Comparison of ENCODE assay signal across 2 cellular contexts in the genomic region with DNA sequence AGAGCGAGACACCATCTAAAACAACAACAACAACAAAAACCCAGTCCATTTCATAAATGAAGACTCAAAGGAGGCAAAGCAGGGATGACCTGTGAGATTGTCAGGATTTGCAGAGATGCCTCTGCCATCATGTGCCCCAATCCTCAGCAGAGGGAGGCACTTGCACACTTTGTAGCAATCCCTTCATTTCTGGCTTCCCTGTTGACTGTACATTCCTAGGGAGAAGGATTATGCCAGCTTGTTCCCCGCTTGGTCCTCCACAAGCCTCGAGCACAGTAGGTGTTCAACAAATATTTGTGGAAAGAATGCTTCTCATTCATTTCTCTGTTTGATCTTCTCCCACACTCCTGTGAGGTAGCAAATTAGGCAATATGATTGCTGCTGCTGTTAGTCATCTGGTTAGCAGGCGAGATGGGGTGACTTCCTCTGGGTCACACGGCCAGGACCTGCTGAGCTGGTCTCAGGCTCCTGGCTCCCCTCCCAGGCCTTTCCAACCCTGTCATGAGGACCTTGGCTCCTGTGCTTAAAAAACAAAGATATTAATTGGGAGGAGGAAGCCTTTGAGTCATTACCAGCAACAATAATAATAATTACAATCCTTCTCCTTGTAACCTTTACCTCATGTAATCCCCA.
TF ChIP-seq lines count a peak whose summit lies in the region.

No MANE protein-coding gene starts in this region.

TF ChIP-seq in IMR-90, 13 proteins besides CTCF, POLR2A, EP300 and RAD21:
- TF ChIP-seq FOS (IDR thresholded peaks at IDR 0.05; ENCODE audit: low read depth, low read length) (peak; percentile 86), CEBPB (IDR thresholded peaks at IDR 0.05; ENCODE audit: low read depth, low read length) (peak; percentile 98), BHLHE40 (IDR thresholded peaks at IDR 0.05; ENCODE audit: low read depth, low read length) (peak; percentile 60), MXI1 (IDR thresholded peaks at IDR 0.05; ENCODE audit: borderline replicate concordance, low read depth, low read length) (no peak), CHD1 (IDR thresholded peaks at IDR 0.05; ENCODE audit: low read depth, low read length) (no peak), RCOR1 (IDR thresholded peaks at IDR 0.05; ENCODE audit: insufficient replicate concordance, low read length) (peak; percentile 34), NFE2L2 (IDR thresholded peaks at IDR 0.05; ENCODE audit: low read depth, low read length) (peak; percentile 30; the same call in 1 of the 2 replicates), SMC3 (IDR thresholded peaks at IDR 0.05; ENCODE audit: low read depth, low read length) (0 out of 2 replicates have a peak, but pooled peaks have one; percentile 24), MAZ (IDR thresholded peaks at IDR 0.05; ENCODE audit: borderline replicate concordance, low read depth, low read length) (0 out of 2 replicates have a peak, but pooled peaks have one; percentile 17)
- TF ChIP-seq, protein P1, sequence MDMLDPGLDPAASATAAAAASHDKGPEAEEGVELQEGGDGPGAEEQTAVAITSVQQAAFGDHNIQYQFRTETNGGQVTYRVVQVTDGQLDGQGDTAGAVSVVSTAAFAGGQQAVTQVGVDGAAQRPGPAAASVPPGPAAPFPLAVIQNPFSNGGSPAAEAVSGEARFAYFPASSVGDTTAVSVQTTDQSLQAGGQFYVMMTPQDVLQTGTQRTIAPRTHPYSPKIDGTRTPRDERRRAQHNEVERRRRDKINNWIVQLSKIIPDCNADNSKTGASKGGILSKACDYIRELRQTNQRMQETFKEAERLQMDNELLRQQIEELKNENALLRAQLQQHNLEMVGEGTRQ (IDR thresholded peaks at IDR 0.05; ENCODE audit: low read depth, low read length), result 0 out of 2 replicates have a peak, but pooled peaks have one; percentile 25
- TF ChIP-seq, protein P2, sequence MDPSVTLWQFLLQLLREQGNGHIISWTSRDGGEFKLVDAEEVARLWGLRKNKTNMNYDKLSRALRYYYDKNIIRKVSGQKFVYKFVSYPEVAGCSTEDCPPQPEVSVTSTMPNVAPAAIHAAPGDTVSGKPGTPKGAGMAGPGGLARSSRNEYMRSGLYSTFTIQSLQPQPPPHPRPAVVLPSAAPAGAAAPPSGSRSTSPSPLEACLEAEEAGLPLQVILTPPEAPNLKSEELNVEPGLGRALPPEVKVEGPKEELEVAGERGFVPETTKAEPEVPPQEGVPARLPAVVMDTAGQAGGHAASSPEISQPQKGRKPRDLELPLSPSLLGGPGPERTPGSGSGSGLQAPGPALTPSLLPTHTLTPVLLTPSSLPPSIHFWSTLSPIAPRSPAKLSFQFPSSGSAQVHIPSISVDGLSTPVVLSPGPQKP (IDR thresholded peaks at IDR 0.05; ENCODE audit: borderline replicate concordance, low read depth, low read length), result no peak

TF ChIP-seq in HepG2, 621 proteins besides CTCF, POLR2A, EP300 and RAD21 (continues in another document):
- TF ChIP-seq ZNF207 (IDR thresholded peaks at IDR 0.05; ENCODE audit: borderline replicate concordance), result no peak
- TF ChIP-seq ZNF709 (CRISPR knock-in tag; IDR thresholded peaks at IDR 0.05), result no peak
- no peak for TF ChIP-seq SMAD1 (CRISPR knock-in tag; IDR thresholded peaks at IDR 0.05; ENCODE audit: borderline replicate concordance, low read depth)
- TF ChIP-seq RARA (CRISPR knock-in tag; IDR thresholded peaks at IDR 0.05), result peak; percentile 89
- TF ChIP-seq ZNF605 (CRISPR knock-in tag; IDR thresholded peaks at IDR 0.05), result 0 out of 2 replicates have a peak, but pooled peaks have one; percentile 76
- TF ChIP-seq, protein P3, sequence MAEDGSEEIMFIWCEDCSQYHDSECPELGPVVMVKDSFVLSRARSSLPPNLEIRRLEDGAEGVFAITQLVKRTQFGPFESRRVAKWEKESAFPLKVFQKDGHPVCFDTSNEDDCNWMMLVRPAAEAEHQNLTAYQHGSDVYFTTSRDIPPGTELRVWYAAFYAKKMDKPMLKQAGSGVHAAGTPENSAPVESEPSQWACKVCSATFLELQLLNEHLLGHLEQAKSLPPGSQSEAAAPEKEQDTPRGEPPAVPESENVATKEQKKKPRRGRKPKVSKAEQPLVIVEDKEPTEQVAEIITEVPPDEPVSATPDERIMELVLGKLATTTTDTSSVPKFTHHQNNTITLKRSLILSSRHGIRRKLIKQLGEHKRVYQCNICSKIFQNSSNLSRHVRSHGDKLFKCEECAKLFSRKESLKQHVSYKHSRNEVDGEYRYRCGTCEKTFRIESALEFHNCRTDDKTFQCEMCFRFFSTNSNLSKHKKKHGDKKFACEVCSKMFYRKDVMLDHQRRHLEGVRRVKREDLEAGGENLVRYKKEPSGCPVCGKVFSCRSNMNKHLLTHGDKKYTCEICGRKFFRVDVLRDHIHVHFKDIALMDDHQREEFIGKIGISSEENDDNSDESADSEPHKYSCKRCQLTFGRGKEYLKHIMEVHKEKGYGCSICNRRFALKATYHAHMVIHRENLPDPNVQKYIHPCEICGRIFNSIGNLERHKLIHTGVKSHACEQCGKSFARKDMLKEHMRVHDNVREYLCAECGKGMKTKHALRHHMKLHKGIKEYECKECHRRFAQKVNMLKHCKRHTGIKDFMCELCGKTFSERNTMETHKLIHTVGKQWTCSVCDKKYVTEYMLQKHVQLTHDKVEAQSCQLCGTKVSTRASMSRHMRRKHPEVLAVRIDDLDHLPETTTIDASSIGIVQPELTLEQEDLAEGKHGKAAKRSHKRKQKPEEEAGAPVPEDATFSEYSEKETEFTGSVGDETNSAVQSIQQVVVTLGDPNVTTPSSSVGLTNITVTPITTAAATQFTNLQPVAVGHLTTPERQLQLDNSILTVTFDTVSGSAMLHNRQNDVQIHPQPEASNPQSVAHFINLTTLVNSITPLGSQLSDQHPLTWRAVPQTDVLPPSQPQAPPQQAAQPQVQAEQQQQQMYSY (CRISPR knock-in tag; IDR thresholded peaks at IDR 0.05), result no peak
- no peak for TF ChIP-seq ZBTB8A (CRISPR knock-in tag; IDR thresholded peaks at IDR 0.05; ENCODE audit: borderline replicate concordance, low read depth)
- TF ChIP-seq NCOA2 (CRISPR knock-in tag; IDR thresholded peaks at IDR 0.05), result peak; percentile 87
- TF ChIP-seq KDM2A (CRISPR knock-in tag; IDR thresholded peaks at IDR 0.05; ENCODE audit: borderline replicate concordance, low read depth), result peak; percentile 50; the same call in 1 of the 2 replicates
- no peak for TF ChIP-seq SMAD9 (CRISPR knock-in tag; IDR thresholded peaks at IDR 0.05)
- TF ChIP-seq ZC3H4 (CRISPR knock-in tag; IDR thresholded peaks at IDR 0.05; ENCODE audit: borderline replicate concordance), result no peak
- TF ChIP-seq EEA1 (CRISPR knock-in tag; IDR thresholded peaks at IDR 0.05; ENCODE audit: borderline replicate concordance), result no peak
- TF ChIP-seq STAT5B (CRISPR knock-in tag; IDR thresholded peaks at IDR 0.05), result no peak
- no peak for TF ChIP-seq HNRNPL (IDR thresholded peaks at IDR 0.05; ENCODE audit: low read depth, low read length)
- TF ChIP-seq, protein P4, sequence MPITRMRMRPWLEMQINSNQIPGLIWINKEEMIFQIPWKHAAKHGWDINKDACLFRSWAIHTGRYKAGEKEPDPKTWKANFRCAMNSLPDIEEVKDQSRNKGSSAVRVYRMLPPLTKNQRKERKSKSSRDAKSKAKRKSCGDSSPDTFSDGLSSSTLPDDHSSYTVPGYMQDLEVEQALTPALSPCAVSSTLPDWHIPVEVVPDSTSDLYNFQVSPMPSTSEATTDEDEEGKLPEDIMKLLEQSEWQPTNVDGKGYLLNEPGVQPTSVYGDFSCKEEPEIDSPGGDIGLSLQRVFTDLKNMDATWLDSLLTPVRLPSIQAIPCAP (CRISPR knock-in tag; IDR thresholded peaks at IDR 0.05; ENCODE audit: low read depth), result no peak
- no peak for TF ChIP-seq NRL (CRISPR knock-in tag; IDR thresholded peaks at IDR 0.05; ENCODE audit: borderline replicate concordance)
- no peak for TF ChIP-seq ZNF780A (CRISPR knock-in tag; IDR thresholded peaks at IDR 0.05)
- peak; percentile 75; the same call in 1 of the 2 replicates for TF ChIP-seq CCDC6 (CRISPR knock-in tag; IDR thresholded peaks at IDR 0.05)
- no peak for TF ChIP-seq NR1H2 (CRISPR knock-in tag; IDR thresholded peaks at IDR 0.05; ENCODE audit: borderline replicate concordance, low read depth)
- TF ChIP-seq PCBP2 (optimal IDR thresholded peaks at IDR 0.05; ENCODE audit: low read depth, low read length, poor library complexity, severe bottlenecking), result no peak
- TF ChIP-seq, protein P5, sequence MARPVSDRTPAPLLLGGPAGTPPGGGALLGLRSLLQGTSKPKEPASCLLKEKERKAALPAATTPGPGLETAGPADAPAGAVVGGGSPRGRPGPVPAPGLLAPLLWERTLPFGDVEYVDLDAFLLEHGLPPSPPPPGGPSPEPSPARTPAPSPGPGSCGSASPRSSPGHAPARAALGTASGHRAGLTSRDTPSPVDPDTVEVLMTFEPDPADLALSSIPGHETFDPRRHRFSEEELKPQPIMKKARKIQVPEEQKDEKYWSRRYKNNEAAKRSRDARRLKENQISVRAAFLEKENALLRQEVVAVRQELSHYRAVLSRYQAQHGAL (CRISPR knock-in tag; IDR thresholded peaks at IDR 0.05; ENCODE audit: not compliant biosample characterization), result no peak
- TF ChIP-seq NCOA1 (CRISPR knock-in tag; IDR thresholded peaks at IDR 0.05), result no peak
- no peak for TF ChIP-seq CAMTA2 (CRISPR knock-in tag; IDR thresholded peaks at IDR 0.05; ENCODE audit: borderline replicate concordance)
- TF ChIP-seq HOXA3 (CRISPR knock-in tag; IDR thresholded peaks at IDR 0.05), result peak; percentile 71; the same call in 1 of the 2 replicates
- no peak for TF ChIP-seq KDM5B (CRISPR knock-in tag; IDR thresholded peaks at IDR 0.05; ENCODE audit: borderline replicate concordance)
- TF ChIP-seq AKAP8 (CRISPR knock-in tag; IDR thresholded peaks at IDR 0.05), result no peak
- TF ChIP-seq MTF2 (CRISPR knock-in tag; IDR thresholded peaks at IDR 0.05; ENCODE audit: borderline replicate concordance), result no peak
- no peak for TF ChIP-seq ZNF225 (CRISPR knock-in tag; IDR thresholded peaks at IDR 0.05)
- TF ChIP-seq ZNF441 (CRISPR knock-in tag; IDR thresholded peaks at IDR 0.05; ENCODE audit: borderline replicate concordance), result no peak
- no peak for TF ChIP-seq EZH2 (conservative IDR thresholded peaks at IDR 0.05; ENCODE audit: low read depth, low read length)
- TF ChIP-seq, protein P6, sequence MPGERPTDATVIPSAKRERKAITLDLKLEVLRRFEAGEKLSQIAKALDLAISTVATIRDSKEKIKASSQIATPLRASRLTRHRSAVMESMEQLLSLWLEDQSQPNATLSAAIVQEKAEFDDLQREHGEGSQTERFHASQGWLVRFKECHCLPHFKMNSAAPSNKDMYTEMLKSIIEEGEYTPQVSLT (CRISPR knock-in tag; IDR thresholded peaks at IDR 0.05; ENCODE audit: borderline replicate concordance, low read depth), result no peak
- peak; percentile 78 for TF ChIP-seq ZNF331 (CRISPR knock-in tag; IDR thresholded peaks at IDR 0.05)
- no peak; the same call in 1 of the 2 replicates for TF ChIP-seq NCOR1 (IDR thresholded peaks at IDR 0.05; ENCODE audit: borderline replicate concordance, low read length)
- no peak for TF ChIP-seq ZNF879 (CRISPR knock-in tag; IDR thresholded peaks at IDR 0.05)
- TF ChIP-seq IRF2 (CRISPR knock-in tag; IDR thresholded peaks at IDR 0.05), result peak; percentile 85
- no peak for TF ChIP-seq ZBTB1 (CRISPR knock-in tag; IDR thresholded peaks at IDR 0.05; ENCODE audit: borderline replicate concordance)
- TF ChIP-seq RELA (CRISPR knock-in tag; IDR thresholded peaks at IDR 0.05), result no peak
- TF ChIP-seq DR1 (CRISPR knock-in tag; IDR thresholded peaks at IDR 0.05), result no peak
- peak; percentile 93; the same call in 1 of the 2 replicates for TF ChIP-seq MIER3 (CRISPR knock-in tag; IDR thresholded peaks at IDR 0.05; ENCODE audit: borderline replicate concordance)
- TF ChIP-seq, protein P7, sequence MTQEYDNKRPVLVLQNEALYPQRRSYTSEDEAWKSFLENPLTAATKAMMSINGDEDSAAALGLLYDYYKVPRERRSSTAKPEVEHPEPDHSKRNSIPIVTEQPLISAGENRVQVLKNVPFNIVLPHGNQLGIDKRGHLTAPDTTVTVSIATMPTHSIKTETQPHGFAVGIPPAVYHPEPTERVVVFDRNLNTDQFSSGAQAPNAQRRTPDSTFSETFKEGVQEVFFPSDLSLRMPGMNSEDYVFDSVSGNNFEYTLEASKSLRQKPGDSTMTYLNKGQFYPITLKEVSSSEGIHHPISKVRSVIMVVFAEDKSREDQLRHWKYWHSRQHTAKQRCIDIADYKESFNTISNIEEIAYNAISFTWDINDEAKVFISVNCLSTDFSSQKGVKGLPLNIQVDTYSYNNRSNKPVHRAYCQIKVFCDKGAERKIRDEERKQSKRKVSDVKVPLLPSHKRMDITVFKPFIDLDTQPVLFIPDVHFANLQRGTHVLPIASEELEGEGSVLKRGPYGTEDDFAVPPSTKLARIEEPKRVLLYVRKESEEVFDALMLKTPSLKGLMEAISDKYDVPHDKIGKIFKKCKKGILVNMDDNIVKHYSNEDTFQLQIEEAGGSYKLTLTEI (CRISPR knock-in tag; conservative IDR thresholded peaks at IDR 0.05), result no peak
- TF ChIP-seq NFRKB (IDR thresholded peaks at IDR 0.05), result no peak
- TF ChIP-seq POGZ (CRISPR knock-in tag; IDR thresholded peaks at IDR 0.05), result no peak
- TF ChIP-seq ETV5 (CRISPR knock-in tag; IDR thresholded peaks at IDR 0.05; ENCODE audit: borderline replicate concordance), result peak; percentile 92
- 0 out of 2 replicates have a peak, but pooled peaks have one; percentile 41 for TF ChIP-seq SIX4 (CRISPR knock-in tag; IDR thresholded peaks at IDR 0.05)
- no peak for TF ChIP-seq SPEN (CRISPR knock-in tag; IDR thresholded peaks at IDR 0.05; ENCODE audit: low read depth)
- TF ChIP-seq, protein P8, sequence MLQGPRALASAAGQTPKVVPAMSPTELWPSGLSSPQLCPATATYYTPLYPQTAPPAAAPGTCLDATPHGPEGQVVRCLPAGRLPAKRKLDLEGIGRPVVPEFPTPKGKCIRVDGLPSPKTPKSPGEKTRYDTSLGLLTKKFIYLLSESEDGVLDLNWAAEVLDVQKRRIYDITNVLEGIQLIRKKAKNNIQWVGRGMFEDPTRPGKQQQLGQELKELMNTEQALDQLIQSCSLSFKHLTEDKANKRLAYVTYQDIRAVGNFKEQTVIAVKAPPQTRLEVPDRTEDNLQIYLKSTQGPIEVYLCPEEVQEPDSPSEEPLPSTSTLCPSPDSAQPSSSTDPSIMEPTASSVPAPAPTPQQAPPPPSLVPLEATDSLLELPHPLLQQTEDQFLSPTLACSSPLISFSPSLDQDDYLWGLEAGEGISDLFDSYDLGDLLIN (CRISPR knock-in tag; IDR thresholded peaks at IDR 0.05; ENCODE audit: borderline replicate concordance), result no peak
- TF ChIP-seq RFX1 (IDR thresholded peaks at IDR 0.05), result no peak
- peak; percentile 87 for TF ChIP-seq PPARG (CRISPR knock-in tag; conservative IDR thresholded peaks at IDR 0.05)
- TF ChIP-seq HOXA5 (CRISPR knock-in tag; IDR thresholded peaks at IDR 0.05), result no peak
- TF ChIP-seq, protein P9, sequence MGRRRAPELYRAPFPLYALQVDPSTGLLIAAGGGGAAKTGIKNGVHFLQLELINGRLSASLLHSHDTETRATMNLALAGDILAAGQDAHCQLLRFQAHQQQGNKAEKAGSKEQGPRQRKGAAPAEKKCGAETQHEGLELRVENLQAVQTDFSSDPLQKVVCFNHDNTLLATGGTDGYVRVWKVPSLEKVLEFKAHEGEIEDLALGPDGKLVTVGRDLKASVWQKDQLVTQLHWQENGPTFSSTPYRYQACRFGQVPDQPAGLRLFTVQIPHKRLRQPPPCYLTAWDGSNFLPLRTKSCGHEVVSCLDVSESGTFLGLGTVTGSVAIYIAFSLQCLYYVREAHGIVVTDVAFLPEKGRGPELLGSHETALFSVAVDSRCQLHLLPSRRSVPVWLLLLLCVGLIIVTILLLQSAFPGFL (CRISPR knock-in tag; IDR thresholded peaks at IDR 0.05), result no peak
- TF ChIP-seq, protein P10, sequence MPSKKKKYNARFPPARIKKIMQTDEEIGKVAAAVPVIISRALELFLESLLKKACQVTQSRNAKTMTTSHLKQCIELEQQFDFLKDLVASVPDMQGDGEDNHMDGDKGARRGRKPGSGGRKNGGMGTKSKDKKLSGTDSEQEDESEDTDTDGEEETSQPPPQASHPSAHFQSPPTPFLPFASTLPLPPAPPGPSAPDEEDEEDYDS (CRISPR knock-in tag; IDR thresholded peaks at IDR 0.05), result peak; percentile 49; the same call in 1 of the 2 replicates
- peak; percentile 38; the same call in 1 of the 2 replicates for TF ChIP-seq DPF2 (CRISPR knock-in tag; IDR thresholded peaks at IDR 0.05; ENCODE audit: borderline replicate concordance, low read depth)
